In the genomic region with DNA sequence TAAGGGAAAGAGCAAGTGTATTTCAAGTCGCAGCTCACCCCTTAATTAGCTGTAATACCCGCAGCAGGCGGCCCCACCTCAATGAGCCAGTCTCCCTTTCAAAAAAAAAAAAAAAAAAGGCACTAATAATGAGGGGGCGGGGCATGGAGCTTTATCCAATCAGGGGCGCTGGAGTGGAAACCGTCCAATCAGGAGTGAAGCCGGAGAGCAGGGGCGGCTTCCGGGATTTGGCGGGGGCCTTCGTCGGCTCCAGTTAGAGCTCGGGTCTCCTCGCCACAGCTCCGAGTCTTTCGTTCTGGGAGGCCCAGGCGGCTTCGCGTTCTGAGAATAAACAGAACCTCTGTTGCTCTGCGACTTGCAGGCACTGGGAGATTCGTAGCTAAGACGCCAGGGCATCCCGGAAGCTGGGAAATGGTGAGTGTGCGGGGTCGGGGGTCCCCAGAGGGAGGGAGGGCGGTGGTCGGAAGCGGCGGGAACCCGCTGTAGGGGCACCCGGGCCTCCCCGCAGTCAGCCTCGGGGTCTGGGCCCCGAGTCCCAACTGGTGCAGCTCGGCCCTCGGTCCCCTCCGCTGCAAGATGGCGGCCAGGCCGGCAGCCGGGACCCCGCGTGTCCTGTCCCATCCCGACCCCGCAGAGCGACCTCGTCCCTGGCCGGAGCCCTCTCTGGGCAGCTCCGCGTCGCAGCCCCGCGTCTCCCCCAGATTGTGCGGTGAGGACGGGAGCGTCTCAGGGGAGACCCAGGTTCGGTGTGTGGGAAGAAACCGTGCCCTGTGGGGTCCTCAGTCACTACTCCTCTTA, we compare ENCODE assay signal across 8 cellular contexts. TPM values are rescaled to one million over a fixed set of nuclear protein-coding genes. Genes with fewer than 3 reads are reported as not detected.
DNase-seq lines count a peak whose midpoint lies in the region; ATAC-seq and TF ChIP-seq lines count a peak whose summit lies in the region.

A gene (plus strand): TSS at position 252 of the 798 bp plus-strand sequence. CDS start 160 bp downstream, at position 412.

- H3K23ac ChIP-seq in IMR-90 (ENCODE audit: low read depth, low read length), result peak within 1 kb of the TSS; percentile 76

- peak within 1 kb of the TSS; percentile 88 for H3K4me3 Mint-ChIP-seq in activated T-cell treated with anti-CD3 and anti-CD28 coated beads, Interleukin-2, amount 50 U/mL, for 24 hours

- no peak within 1 kb of the TSS for H2BK20ac ChIP-seq in IMR-90 (ENCODE audit: low read depth, low read length)

- H3K4ac ChIP-seq in IMR-90 (ENCODE audit: low read depth, low read length), result peak within 1 kb of the TSS; percentile 86

- peak within 1 kb of the TSS; percentile 68; the same call in 1 of the 2 replicates for H4K91ac ChIP-seq in IMR-90 (ENCODE audit: insufficient read depth, low read depth, low read length)

- peak within 1 kb of the TSS; percentile 97 for H3K27ac Mint-ChIP-seq in activated T-cell treated with anti-CD3 and anti-CD28 coated beads, Interleukin-2, amount 50 U/mL, for 24 hours

- H3K14ac ChIP-seq in IMR-90 (replicated peaks; ENCODE audit: low read depth, low read length), result peak within 1 kb of the TSS; percentile 84

- H4K20me1 ChIP-seq in IMR-90 (ENCODE audit: insufficient read depth, low read length), result peaks cover 12% of the 10 kb centered on the region
- H4K20me1 ChIP-seq in PC-3 (ENCODE audit: low read length), result peaks cover 13% of the 10 kb centered on the region; the same call in 1 of the 2 replicates

- TF ChIP-seq POLR2A in IMR-90 (IDR thresholded peaks at IDR 0.05; ENCODE audit: low read depth, low read length), result peak; percentile 95

- H3K9me2 ChIP-seq in PC-3 (replicated peaks; ENCODE audit: low read length), result no peaks in the 10 kb centered on the region

- H4K8ac ChIP-seq in IMR-90 (ENCODE audit: low read depth in 2 of 2, low read length in 2 of 2), result peak within 1 kb of the TSS; percentile 55; a peak in 3 of 4 replicates

- H3K27ac ChIP-seq in IMR-90 (ENCODE audit: insufficient read depth, low read length) (peak within 1 kb of the TSS; percentile 58), PC-3 (ENCODE audit: low read length) (peak within 1 kb of the TSS; percentile 67), esophagus (ENCODE audit: low read depth in 2 of 2, low read length in 1 of 2) (peak within 1 kb of the TSS; percentile 92 to 97), muscle layer of duodenum (ENCODE audit: low read length) (peak within 1 kb of the TSS; percentile 98)

- H3K4me2 ChIP-seq in IMR-90 (ENCODE audit: low read depth, low read length) (peak within 1 kb of the TSS; percentile 75), PC-3 (ENCODE audit: low read length) (peak within 1 kb of the TSS; percentile 96)

- H2BK15ac ChIP-seq in IMR-90 (ENCODE audit: low read depth, low read length), result no peak within 1 kb of the TSS

- H4K5ac ChIP-seq in IMR-90 (ENCODE audit: low read depth, low read length), result peak within 1 kb of the TSS; percentile 5; the same call in 1 of the 2 replicates

- H3K79me2 ChIP-seq in PC-3 (ENCODE audit: low read length), result peaks cover 47% of the 10 kb centered on the region

- BruUV-seq in IMR-90 (replicated peaks; lab: Mats Ljungman, UMichigan) (no TSS peak), PC-3 (replicated peaks; lab: Mats Ljungman, UMichigan) (no TSS peak)

- intact Hi-C loops in IMR-90 (cut with micrococcal nuclease), result loop anchor here (10.0 kb wide), 1 partner anchor 689 kb away; a partner anchor contains a TSS
- intact Hi-C loops in PC-3 (cut with micrococcal nuclease), result no loop called here

- H3K9me1 ChIP-seq in IMR-90 (ENCODE audit: insufficient read depth, low read length), result peaks cover 14% of the 10 kb centered on the region

- dilution Hi-C loops in IMR-90 (cut with HindIII; ENCODE audit: low sequenced_read_pairs, unreplicated experiment), result no loop called here

- H2AFZ ChIP-seq in IMR-90 (replicated peaks; ENCODE audit: low read length, poor library complexity), result peak within 1 kb of the TSS; percentile 93
- peak within 1 kb of the TSS; percentile 75 for H2AFZ ChIP-seq in PC-3 (ENCODE audit: low read length)

- H2AK9ac ChIP-seq in IMR-90 (replicated peaks; ENCODE audit: low read depth, low read length, poor library complexity), result peak within 1 kb of the TSS; percentile 85

- POLR2A ChIA-PET in IMR-90 (lab: Charles Lee; ENCODE audit: unreplicated experiment) (interaction anchor here (0.6 to 1.0 kb wide), 3 partner anchors 365 to 676 kb away, joined by 3 to 10 read pairs (median 4); no protein-coding TSS in a partner anchor), PC-3 (lab: Charles Lee; ENCODE audit: unreplicated experiment) (interaction anchor here (0.6 kb wide), 1 partner anchor 172 kb away, joined by 6 read pairs; no protein-coding TSS in a partner anchor)

- TF ChIP-seq CTCF in IMR-90 (conservative IDR thresholded peaks at IDR 0.05; ENCODE audit: low read depth, low read length), result no peak
- TF ChIP-seq CTCF in PC-3 (conservative IDR thresholded peaks at IDR 0.05; ENCODE audit: low read depth, low read length), result no peak

- H3K36me3 ChIP-seq in IMR-90 (ENCODE audit: control insufficient read depth, insufficient read depth, low read length) (peaks cover 4% of the 10 kb centered on the region), PC-3 (ENCODE audit: low read depth, low read length) (peaks cover 11% of the 10 kb centered on the region), esophagus (ENCODE audit: control insufficient read depth in 2 of 2, insufficient read depth in 2 of 2, low read length in 1 of 2) (no peaks in the 10 kb centered on the region), muscle layer of duodenum (ENCODE audit: control insufficient read depth in 1 of 2, insufficient read depth in 2 of 2, low read length in 2 of 2) (peaks cover 5 to 7% of the 10 kb centered on the region in 2 donors)

- H2BK120ac ChIP-seq in IMR-90 (ENCODE audit: low read depth, low read length), result 0 out of 2 replicates have a peak within 1 kb of the TSS, but pooled peaks have one; percentile 11

- H3K56ac ChIP-seq in IMR-90 (ENCODE audit: extremely low read depth, insufficient read depth, low read length), result peak within 1 kb of the TSS; percentile 62

- H3K4me1 Mint-ChIP-seq in activated T-cell treated with anti-CD3 and anti-CD28 coated beads, Interleukin-2, amount 50 U/mL, for 24 hours (ENCODE audit: low read depth), result peaks cover 76% of the 10 kb centered on the region

- H3K9me3 Mint-ChIP-seq in activated T-cell treated with anti-CD3 and anti-CD28 coated beads, Interleukin-2, amount 50 U/mL, for 24 hours, result peaks cover 11% of the 10 kb centered on the region

- peak within 1 kb of the TSS; percentile 52 for H3K9ac ChIP-seq in IMR-90 (ENCODE audit: low read depth, low read length)
- H3K9ac ChIP-seq in PC-3 (ENCODE audit: low read length), result peak within 1 kb of the TSS; percentile 98

- H3K79me1 ChIP-seq in IMR-90 (ENCODE audit: low read depth in 1 of 2, low read length in 2 of 2), result peaks cover 15 to 42% of the 10 kb centered on the region in 2 experiments; a peak in 3 of 4 replicates

- 0% methylated on average over 19 of the region's 57 CpGs; no CpG with 5 or more reads in 1 of the 2 experiments for WGBS in IMR-90 (ENCODE audit: extremely low coverage in 2 of 2, insufficient read length in 1 of 2), 2 experiments
- 0% methylated on average over 50 to 57 of the region's 57 CpGs for WGBS in esophagus, 2 donors

- H3K9me3 ChIP-seq in IMR-90 (ENCODE audit: control insufficient read depth, insufficient read depth, low read length), result no peaks in the 10 kb centered on the region
- H3K9me3 ChIP-seq in PC-3 (ENCODE audit: low read length), result no peaks in the 10 kb centered on the region
- no peaks in the 10 kb centered on the region for H3K9me3 ChIP-seq in esophagus (ENCODE audit: control insufficient read depth in 2 of 2, insufficient read depth in 1 of 2, low read depth in 1 of 2, low read length in 1 of 2)
- no peaks in the 10 kb centered on the region for H3K9me3 ChIP-seq in muscle layer of duodenum (ENCODE audit: control insufficient read depth in 1 of 2, low read length in 2 of 2)

- H3K27me3 Mint-ChIP-seq in activated T-cell treated with anti-CD3 and anti-CD28 coated beads, Interleukin-2, amount 50 U/mL, for 24 hours, result no peaks in the 10 kb centered on the region

- in situ Hi-C loops in IMR-90 (cut with MboI; ENCODE audit: low sequenced_read_pairs), result loop anchor here (10.0 to 25.0 kb wide), 2 partner anchors 411 to 679 kb away; a partner anchor contains a TSS

- ATAC-seq in GM21515 (IDR thresholded peaks at IDR 0.05; ENCODE audit: unreplicated experiment) (peak; percentile 48), IMR-90 (ENCODE audit: low read depth) (peak; percentile 89), PC-3 (peak; percentile 64)

- TF ChIP-seq RAD21 in IMR-90 (IDR thresholded peaks at IDR 0.05; ENCODE audit: low read length), result no peak

- H3F3A ChIP-seq in PC-3 (ENCODE audit: low read length, unreplicated experiment), result no peaks in the 10 kb centered on the region

- H3K36me3 Mint-ChIP-seq in activated T-cell treated with anti-CD3 and anti-CD28 coated beads, Interleukin-2, amount 50 U/mL, for 24 hours (ENCODE audit: low read depth), result peaks cover 51% of the 10 kb centered on the region

- DNase-seq in D341Med (ENCODE audit: low spot score) (peak; percentile 90), IMR-90 (peak; percentile 86), PC-3 (peak; percentile 86)
- peak; percentile 90 for DNase-seq in activated T-cell treated with anti-CD3 and anti-CD28 coated beads, Interleukin-2, amount 50 U/mL, for 24 hours
- DNase-seq in stimulated activated CD8-positive, alpha-beta memory T cell treated with anti-CD3 and anti-CD28 coated beads, Interleukin-7, amount 100 ng/mL, for 4 hours (ENCODE audit: low read depth in 2 of 2), result peak; percentile 90 to 94

- H3K4me3 ChIP-seq in IMR-90 (ENCODE audit: insufficient read depth, low read depth, low read length) (peak within 1 kb of the TSS; percentile 73), PC-3 (ENCODE audit: low read length) (peak within 1 kb of the TSS; percentile 100), esophagus (ENCODE audit: low read depth in 1 of 2, low read length in 2 of 2) (peak within 1 kb of the TSS; percentile 97), muscle layer of duodenum (ENCODE audit: low read depth in 1 of 2, low read length in 2 of 2) (peak within 1 kb of the TSS; percentile 95 to 98)

- peak within 1 kb of the TSS; percentile 28 for H2AK5ac ChIP-seq in IMR-90 (ENCODE audit: low read depth, low read length)

- CTCF ChIA-PET in IMR-90 (lab: Yijun Ruan, JAX), result interaction anchor here (0.6 to 1.0 kb wide), 2 partner anchors 15 to 890 kb away, joined by 3 to 4 read pairs; no protein-coding TSS in a partner anchor
- CTCF ChIA-PET in PC-3 (lab: Charles Lee), result interaction anchor here (0.7 to 0.9 kb wide), 2 partner anchors 92 to 732 kb away, joined by 3 to 5 read pairs; no protein-coding TSS in a partner anchor

- H3K4me1 ChIP-seq in IMR-90 (ENCODE audit: control insufficient read depth, insufficient read depth, low read length) (peaks cover 20% of the 10 kb centered on the region), PC-3 (ENCODE audit: insufficient read depth, low read length) (peaks cover 35% of the 10 kb centered on the region), esophagus (ENCODE audit: control insufficient read depth in 2 of 2, insufficient read depth in 2 of 2, low read length in 1 of 2) (peaks cover 8 to 14% of the 10 kb centered on the region in 2 donors), muscle layer of duodenum (ENCODE audit: control insufficient read depth in 1 of 2, insufficient read depth in 2 of 2, low read length in 2 of 2) (peaks cover 24 to 44% of the 10 kb centered on the region in 2 donors)

- peak within 1 kb of the TSS; percentile 52 for H2BK5ac ChIP-seq in IMR-90 (ENCODE audit: low read depth, low read length, poor library complexity, severe bottlenecking)

- H3K27me3 ChIP-seq in IMR-90 (ENCODE audit: control insufficient read depth, insufficient read depth, low read length) (no peaks in the 10 kb centered on the region), PC-3 (ENCODE audit: low read length) (no peaks in the 10 kb centered on the region), esophagus (ENCODE audit: control insufficient read depth in 1 of 2, insufficient read depth in 2 of 2, low read length in 2 of 2) (no peaks in the 10 kb centered on the region), muscle layer of duodenum (ENCODE audit: low read depth, low read length) (no peaks in the 10 kb centered on the region)

- no peak within 1 kb of the TSS for H3K18ac ChIP-seq in IMR-90 (ENCODE audit: low read depth, low read length)

RNA-seq across cellular contexts. Expression of the gene that starts here (rescaled TPM):
- total RNA-seq in IMR-90 (2012; rRNA removed), result 15.6 and 22.2 TPM in 2 replicates
- polyA plus RNA-seq in IMR-90 (2012; rRNA removed), result 2.2 and 2.5 TPM in 2 replicates
- 0.55 and 3.8 TPM in 2 replicates for polyA plus RNA-seq in IMR-90 (2012; cell fraction: cytosol; rRNA removed)
- polyA plus RNA-seq in IMR-90 (2012; cell fraction: nucleus; rRNA removed; ENCODE audit: low replicate concordance), result 0.82 and 2.9 TPM in 2 replicates
- total RNA-seq in PC-3 (2014; rRNA removed), result 4.5 and 10.2 TPM in 2 replicates
- polyA plus RNA-seq in esophagus, result 1 to 10 TPM; 4.1 to 4.3 TPM

Comparison
In these comparisons a context has a peak if more than half of its experiments do, and no peak if none do; other contexts are left out.
1. Peak in every context shown above with its lines: DNase-seq, ATAC-seq, H3K4me3 ChIP-seq and H3K27ac ChIP-seq.